17 cellular contexts compared by ENCODE assay signal in genomic region chr4:134078230-134078914, GRCh38.
DNase-seq lines count a peak whose midpoint lies in the region; ATAC-seq, FAIRE-seq and TF ChIP-seq lines count a peak whose summit lies in the region.
"Had no signal": no experiment of that assay in that cellular context is flagged by ENCODE, and none has a peak within 500 bp of the region (broad histone marks: within the 10 kb centered on the region; RNA-seq: fewer than 3 reads in every experiment).

No MANE protein-coding gene starts in this region.

- no peak overlapping the region for H3K4me3 ChIP-seq in KMS-11 (IDR thresholded peaks at IDR 0.05; ENCODE audit: insufficient read depth, low read depth, low read length)
- H3K4me3 ChIP-seq in endodermal cell (ENCODE audit: low read length) = no peak overlapping the region
- H3K4me3 ChIP-seq: lung, skin epidermis had no signal

- WGBS in endodermal cell (ENCODE audit: insufficient coverage in 1 of 2, insufficient read length in 1 of 2), 2 experiments = 94 to 100% methylated on average over 7 to 11 of the region's 11 CpGs

- peaks cover 3% of the 10 kb centered on the region for H3K4me1 Mint-ChIP-seq in endodermal cell
- H3K4me1 Mint-ChIP-seq in stimulated activated naive CD8-positive, alpha-beta T cell treated with anti-CD3 and anti-CD28 coated beads, Interleukin-15, amount 100 ng/mL, for 72 hours = no peaks in the 10 kb centered on the region
- H3K4me1 Mint-ChIP-seq: activated naive CD8-positive, alpha-beta T cell treated with anti-CD3 and anti-CD28 coated beads, Interleukin-2, amount 10 ng/mL, durations not matched to agents 7 days and 5 days had no signal

- H2AFZ ChIP-seq in KMS-11 (ENCODE audit: low read depth) = peak overlapping the region; percentile 94

- no peak for TF ChIP-seq CTCF in KMS-11 (conservative IDR thresholded peaks at IDR 0.05; ENCODE audit: low read depth, low read length)
- TF ChIP-seq CTCF in endodermal cell (conservative IDR thresholded peaks at IDR 0.05) = no peak

- no peaks in the 10 kb centered on the region for H3K27me3 Mint-ChIP-seq in endodermal cell (ENCODE audit: insufficient read depth)
- no peaks in the 10 kb centered on the region for H3K27me3 Mint-ChIP-seq in stimulated activated naive CD8-positive, alpha-beta T cell treated with anti-CD3 and anti-CD28 coated beads, Interleukin-15, amount 100 ng/mL, for 72 hours
- H3K27me3 Mint-ChIP-seq: activated naive CD8-positive, alpha-beta T cell treated with anti-CD3 and anti-CD28 coated beads, Interleukin-2, amount 10 ng/mL, durations not matched to agents 7 days and 5 days; type B pancreatic cell had no signal

- H4K20me1 ChIP-seq in KMS-11 (ENCODE audit: insufficient read depth) = no peaks in the 10 kb centered on the region

- H3K27ac ChIP-seq in KMS-11 (peak overlapping the region; percentile 34; the same call in 1 of the 2 replicates), endodermal cell (ENCODE audit: low read depth, low read length) (no peak overlapping the region)
- H3K27ac ChIP-seq: skin epidermis had no signal

- DNase-seq in NCI-H1105 treated with DMSO at 0.1 percent for 48 hours (lab: John Stamatoyannopoulos, UW) = no peak
- no peak for DNase-seq in endodermal cell
- DNase-seq in SKM-1 (lab: John Stamatoyannopoulos, UW; ENCODE audit: unreplicated experiment) = no peak
- DNase-seq in stimulated activated naive CD8-positive, alpha-beta T cell treated with anti-CD3 and anti-CD28 coated beads, Interleukin-15, amount 100 ng/mL, for 72 hours = no peak
- DNase-seq: ACHN; activated naive CD8-positive, alpha-beta T cell treated with anti-CD3 and anti-CD28 coated beads, Interleukin-2, amount 10 ng/mL, durations not matched to agents 7 days and 5 days; Calu3; H7; NCI-H1092 treated with DMSO at 0.1 percent for 48 hours; NCI-H748 treated with DMSO at 0.1 percent for 48 hours had no signal

- H3K27me3 ChIP-seq in KMS-11 (ENCODE audit: insufficient read depth, low read depth) = no peaks in the 10 kb centered on the region
- no peaks in the 10 kb centered on the region for H3K27me3 ChIP-seq in endodermal cell (ENCODE audit: control insufficient read depth, insufficient read depth, low read length, poor library complexity, severe bottlenecking)

- no peak overlapping the region for H3K27ac Mint-ChIP-seq in endodermal cell
- peak overlapping the region in 1 of 2 donors; percentile 56 for H3K27ac Mint-ChIP-seq in stimulated activated naive CD8-positive, alpha-beta T cell treated with anti-CD3 and anti-CD28 coated beads, Interleukin-15, amount 100 ng/mL, for 72 hours
- H3K27ac Mint-ChIP-seq: activated naive CD8-positive, alpha-beta T cell treated with anti-CD3 and anti-CD28 coated beads, Interleukin-2, amount 10 ng/mL, durations not matched to agents 7 days and 5 days; type B pancreatic cell had no signal

- no peaks in the 10 kb centered on the region for H3K79me2 ChIP-seq in KMS-11 (ENCODE audit: insufficient read depth, low read depth)

- H3K9ac ChIP-seq in KMS-11 (peak overlapping the region; percentile 33; the same call in 1 of the 2 replicates), endodermal cell (ENCODE audit: extremely low read depth, low read length, poor library complexity, severe bottlenecking) (no peak overlapping the region)

- no peaks in the 10 kb centered on the region for H3K36me3 Mint-ChIP-seq in endodermal cell (ENCODE audit: low read depth)
- H3K36me3 Mint-ChIP-seq: activated naive CD8-positive, alpha-beta T cell treated with anti-CD3 and anti-CD28 coated beads, Interleukin-2, amount 10 ng/mL, durations not matched to agents 7 days and 5 days; type B pancreatic cell had no signal

- H3K9me3 ChIP-seq in endodermal cell (ENCODE audit: control insufficient read depth, low read length) = no peaks in the 10 kb centered on the region

- peak overlapping the region; percentile 52 for H3K4me2 ChIP-seq in KMS-11

- FAIRE-seq in A204.1 (lab: Jason Lieb, UNC) = peak; percentile 76

- H3K9me3 Mint-ChIP-seq in endodermal cell = peaks cover 7% of the 10 kb centered on the region
- H3K9me3 Mint-ChIP-seq in stimulated activated naive CD8-positive, alpha-beta T cell treated with anti-CD3 and anti-CD28 coated beads, Interleukin-15, amount 100 ng/mL, for 72 hours = peaks cover 7 to 15% of the 10 kb centered on the region in 2 donors
- H3K9me3 Mint-ChIP-seq: activated naive CD8-positive, alpha-beta T cell treated with anti-CD3 and anti-CD28 coated beads, Interleukin-2, amount 10 ng/mL, durations not matched to agents 7 days and 5 days; type B pancreatic cell had no signal

- H3K36me3 ChIP-seq in KMS-11 (ENCODE audit: insufficient read depth) = no peaks in the 10 kb centered on the region
- H3K36me3 ChIP-seq in endodermal cell (ENCODE audit: control insufficient read depth, insufficient read depth, low read length) = no peaks in the 10 kb centered on the region

- H3K4me1 ChIP-seq in KMS-11 (ENCODE audit: low read depth, poor library complexity, severe bottlenecking) (no peaks in the 10 kb centered on the region), endodermal cell (ENCODE audit: control insufficient read depth, insufficient read depth, low read length) (no peaks in the 10 kb centered on the region)

- peak; percentile 74 for ATAC-seq in GM19025 (IDR thresholded peaks at IDR 0.05; ENCODE audit: low read depth, unreplicated experiment)
- peak; percentile 47 for ATAC-seq in HG02759 (IDR thresholded peaks at IDR 0.05; ENCODE audit: unreplicated experiment)
- no peak for ATAC-seq in stimulated activated naive CD8-positive, alpha-beta T cell treated with anti-CD3 and anti-CD28 coated beads, Interleukin-15, amount 100 ng/mL, for 72 hours

- H3K4me3 Mint-ChIP-seq in endodermal cell = no peak overlapping the region
- H3K4me3 Mint-ChIP-seq in stimulated activated naive CD8-positive, alpha-beta T cell treated with anti-CD3 and anti-CD28 coated beads, Interleukin-15, amount 100 ng/mL, for 72 hours = no peak overlapping the region
- H3K4me3 Mint-ChIP-seq: activated naive CD8-positive, alpha-beta T cell treated with anti-CD3 and anti-CD28 coated beads, Interleukin-2, amount 10 ng/mL, durations not matched to agents 7 days and 5 days; type B pancreatic cell had no signal
